9 cellular contexts compared by ENCODE assay signal in the genomic region with DNA sequence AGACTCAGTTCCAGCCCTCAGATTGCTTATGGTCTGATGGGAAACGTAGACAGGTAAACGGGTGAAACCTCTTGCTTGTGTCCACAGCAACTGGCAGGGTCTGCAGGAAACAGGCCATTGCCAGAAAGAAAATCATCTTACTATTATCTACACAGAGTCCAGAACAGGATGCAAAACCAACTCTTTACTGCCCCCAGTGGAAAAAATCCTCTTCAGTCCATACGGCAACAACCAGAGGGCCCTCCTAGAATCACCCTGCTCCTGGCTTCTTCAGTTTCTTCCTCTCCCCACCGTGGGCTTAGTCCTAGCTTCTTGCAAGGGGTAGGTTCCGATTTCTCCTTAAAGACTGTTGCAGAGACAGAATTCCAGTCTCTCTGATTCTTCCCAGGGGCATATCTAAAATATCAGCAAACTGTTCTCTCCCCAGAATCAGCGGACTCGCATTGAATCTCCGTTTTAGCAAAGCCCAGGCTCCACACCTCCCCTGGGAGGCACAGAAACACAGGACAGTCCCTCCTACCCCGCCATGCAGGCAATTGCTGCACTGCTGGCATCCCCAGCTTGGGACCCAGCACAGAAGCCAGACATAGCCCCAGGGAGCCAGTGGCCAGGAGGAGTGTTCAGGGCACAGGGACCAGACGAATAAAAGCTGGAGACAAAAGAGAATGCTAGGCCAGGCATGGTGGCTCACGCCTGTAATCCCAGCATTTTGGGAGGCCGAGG. TPM values are rescaled to one million over a fixed set of nuclear protein-coding genes. Genes with fewer than 3 reads are reported as not detected.
A peak's percentile ranks its signal among the peaks of the same experiment; 100 is the strongest.
DNase-seq lines count a peak whose midpoint lies in the region; ATAC-seq, FAIRE-seq and TF ChIP-seq lines count a peak whose summit lies in the region.
"Had no signal": no experiment of that assay in that cellular context is flagged by ENCODE, and none has a peak within 500 bp of the region (broad histone marks: within the 10 kb centered on the region; RNA-seq: fewer than 3 reads in every experiment).

No MANE protein-coding gene starts in this region.

- H3K9ac ChIP-seq in kidney (ENCODE audit: low read length in 2 of 2) = no peak overlapping the region

- no peaks in the 10 kb centered on the region for H3K4me1 Mint-ChIP-seq in activated naive CD8-positive, alpha-beta T cell treated with anti-CD3 and anti-CD28 coated beads, Interleukin-2, amount 50 U/mL, for 24 hours
- no peaks in the 10 kb centered on the region for H3K4me1 Mint-ChIP-seq in activated naive CD8-positive, alpha-beta T cell treated with anti-CD3 and anti-CD28 coated beads for 36 hours

- H3K4me3 ChIP-seq in brain microvascular endothelial cell (ENCODE audit: low read depth, low read length) (no peak overlapping the region), kidney (ENCODE audit: low read length in 2 of 2) (no peak overlapping the region)

- no peaks in the 10 kb centered on the region for H3K9me3 Mint-ChIP-seq in activated naive CD8-positive, alpha-beta T cell treated with anti-CD3 and anti-CD28 coated beads, Interleukin-2, amount 50 U/mL, for 24 hours
- H3K9me3 Mint-ChIP-seq in activated naive CD8-positive, alpha-beta T cell treated with anti-CD3 and anti-CD28 coated beads for 36 hours = peaks cover 2% of the 10 kb centered on the region

- TF ChIP-seq CTCF in brain microvascular endothelial cell (IDR thresholded peaks at IDR 0.05; ENCODE audit: low read depth, low read length, missing control alignments) (peak; percentile 73), kidney (IDR thresholded peaks at IDR 0.05; ENCODE audit: borderline replicate concordance, extremely low read depth, insufficient read depth) (peak; percentile 59)

- H3K36me3 ChIP-seq in brain microvascular endothelial cell (replicated peaks) (no peaks in the 10 kb centered on the region), kidney (ENCODE audit: control insufficient read depth in 1 of 2, insufficient read depth in 2 of 2, low read length in 2 of 2) (no peaks in the 10 kb centered on the region)

- H3K4me3 Mint-ChIP-seq in activated naive CD8-positive, alpha-beta T cell treated with anti-CD3 and anti-CD28 coated beads, Interleukin-2, amount 50 U/mL, for 24 hours = no peak overlapping the region
- no peak overlapping the region for H3K4me3 Mint-ChIP-seq in activated naive CD8-positive, alpha-beta T cell treated with anti-CD3 and anti-CD28 coated beads for 36 hours

- peaks cover 5% of the 10 kb centered on the region for H3K27me3 Mint-ChIP-seq in activated naive CD8-positive, alpha-beta T cell treated with anti-CD3 and anti-CD28 coated beads, Interleukin-2, amount 50 U/mL, for 24 hours
- H3K27me3 Mint-ChIP-seq in activated naive CD8-positive, alpha-beta T cell treated with anti-CD3 and anti-CD28 coated beads for 36 hours = peaks cover 4% of the 10 kb centered on the region

- H3K36me3 Mint-ChIP-seq in activated naive CD8-positive, alpha-beta T cell treated with anti-CD3 and anti-CD28 coated beads, Interleukin-2, amount 50 U/mL, for 24 hours (ENCODE audit: low read depth) = no peaks in the 10 kb centered on the region
- H3K36me3 Mint-ChIP-seq in activated naive CD8-positive, alpha-beta T cell treated with anti-CD3 and anti-CD28 coated beads for 36 hours = no peaks in the 10 kb centered on the region

- no peak overlapping the region for H3K27ac Mint-ChIP-seq in activated naive CD8-positive, alpha-beta T cell treated with anti-CD3 and anti-CD28 coated beads, Interleukin-2, amount 50 U/mL, for 24 hours
- H3K27ac Mint-ChIP-seq in activated naive CD8-positive, alpha-beta T cell treated with anti-CD3 and anti-CD28 coated beads for 36 hours = no peak overlapping the region

- no peak for FAIRE-seq in kidney (lab: Jason Lieb, UNC)
- FAIRE-seq: endometrium had no signal

- H3K27me3 ChIP-seq in brain microvascular endothelial cell (replicated peaks) = no peaks in the 10 kb centered on the region

- peak; percentile 28 for ATAC-seq in activated naive CD8-positive, alpha-beta T cell treated with anti-CD3 and anti-CD28 coated beads, Interleukin-2, amount 50 U/mL, for 24 hours
- peak; percentile 82 for ATAC-seq in HG02610 (IDR thresholded peaks at IDR 0.05; ENCODE audit: unreplicated experiment)
- ATAC-seq in HG03196 (IDR thresholded peaks at IDR 0.05; ENCODE audit: unreplicated experiment) = no peak

- no peak for DNase-seq in activated naive CD8-positive, alpha-beta T cell treated with anti-CD3 and anti-CD28 coated beads, Interleukin-2, amount 50 U/mL, for 24 hours
- DNase-seq in activated naive CD8-positive, alpha-beta T cell treated with anti-CD3 and anti-CD28 coated beads for 36 hours = no peak
- peak; percentile 33 for DNase-seq in NCI-H2029 treated with DMSO at 0.1 percent for 48 hours (lab: John Stamatoyannopoulos, UW)
- peak; percentile 73 for DNase-seq in brain microvascular endothelial cell
- no peak for DNase-seq in kidney
- no peak for DNase-seq in epidermal melanocyte (ENCODE audit: insufficient read length, low spot score)

- intact Hi-C loops in kidney (cut with DNase I) = no loop called here

- H3K9me3 ChIP-seq in kidney (ENCODE audit: control insufficient read depth in 1 of 2, low read length in 2 of 2) = no peaks in the 10 kb centered on the region

- H3K27ac ChIP-seq in brain microvascular endothelial cell (no peak overlapping the region), kidney (ENCODE audit: low read depth in 2 of 2, low read length in 2 of 2) (no peak overlapping the region)

- H3K4me1 ChIP-seq in kidney (ENCODE audit: control insufficient read depth in 1 of 2, insufficient read depth in 1 of 2, low read depth in 1 of 2, low read length in 2 of 2) = peaks cover 6 to 8% of the 10 kb centered on the region in 2 donors

- in situ Hi-C loops in brain microvascular endothelial cell (cut with HindIII; ENCODE audit: low pct_ligation_motif_present, low sequenced_read_pairs) = no loop called here

RNA-seq across cellular contexts. Expression of gene SH3RF1, which starts 41.0 kb away (rescaled TPM):
- under 1 TPM; 0.54 to 0.87 TPM for total RNA-seq in activated naive CD8-positive, alpha-beta T cell treated with anti-CD3 and anti-CD28 coated beads for 36 hours
- 35.7 TPM for total RNA-seq in kidney
- polyA plus RNA-seq in kidney (ENCODE audit: insufficient read depth, low read depth, low replicate concordance) = 8.2 TPM

Comparison
In these comparisons a context has a peak if more than half of its experiments do, and no peak if none do; other contexts are left out.
1. DNase-seq: peak in NCI-H2029 treated with DMSO at 0.1 percent for 48 hours (single experiment) and brain microvascular endothelial cell (single experiment); none in activated naive CD8-positive, alpha-beta T cell treated with anti-CD3 and anti-CD28 coated beads, Interleukin-2, amount 50 U/mL, for 24 hours (single experiment), activated naive CD8-positive, alpha-beta T cell treated with anti-CD3 and anti-CD28 coated beads for 36 hours (single experiment), kidney (single experiment) and epidermal melanocyte (single experiment).
2. RNA of gene SH3RF1, which starts 41.0 kb away (total RNA-seq): 35.7 TPM in kidney (single experiment); 0.54 to 0.87 TPM in activated naive CD8-positive, alpha-beta T cell treated with anti-CD3 and anti-CD28 coated beads for 36 hours; every median in the first group is over 10 times any median in the second.